Comparison of ENCODE assay signal across 2 cellular contexts in the genomic region with DNA sequence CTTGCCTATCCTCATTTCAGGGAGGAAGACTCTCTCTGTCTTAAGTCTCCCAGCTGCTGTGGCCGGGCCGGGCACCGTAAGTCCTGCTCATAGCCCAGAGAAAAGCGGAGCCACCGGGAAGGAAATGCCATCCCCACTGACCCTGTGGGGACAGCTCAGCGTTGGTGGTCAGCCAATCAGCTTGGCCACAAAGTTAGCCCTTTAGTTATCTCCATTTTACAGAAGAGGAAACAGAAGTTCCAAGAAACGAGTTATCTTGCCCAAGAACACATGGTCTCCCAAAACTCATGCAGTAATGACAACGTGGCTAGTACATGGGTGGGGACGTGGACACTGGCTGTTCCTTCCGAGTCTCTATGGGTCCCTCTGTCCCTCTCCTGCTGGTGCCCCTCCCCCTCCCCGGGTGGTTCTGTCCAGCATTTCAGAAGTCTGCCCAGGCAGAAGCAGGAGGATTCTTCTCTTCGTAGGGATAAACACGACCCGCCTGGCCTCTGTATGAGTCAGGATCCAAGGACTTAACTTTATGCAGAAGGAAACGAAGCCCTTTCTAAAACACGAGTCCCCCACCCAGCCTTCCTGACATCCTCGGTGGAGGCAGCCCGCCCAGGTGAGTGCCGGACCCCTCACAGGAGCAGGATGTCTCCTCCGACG.
A peak's percentile ranks its signal among the peaks of the same experiment; 100 is the strongest.
TF ChIP-seq lines count a peak whose summit lies in the region.

No MANE protein-coding gene starts in this region.

TF ChIP-seq in Ishikawa, 13 proteins besides CTCF, POLR2A, EP300 and RAD21:
- TF ChIP-seq, protein P1, sequence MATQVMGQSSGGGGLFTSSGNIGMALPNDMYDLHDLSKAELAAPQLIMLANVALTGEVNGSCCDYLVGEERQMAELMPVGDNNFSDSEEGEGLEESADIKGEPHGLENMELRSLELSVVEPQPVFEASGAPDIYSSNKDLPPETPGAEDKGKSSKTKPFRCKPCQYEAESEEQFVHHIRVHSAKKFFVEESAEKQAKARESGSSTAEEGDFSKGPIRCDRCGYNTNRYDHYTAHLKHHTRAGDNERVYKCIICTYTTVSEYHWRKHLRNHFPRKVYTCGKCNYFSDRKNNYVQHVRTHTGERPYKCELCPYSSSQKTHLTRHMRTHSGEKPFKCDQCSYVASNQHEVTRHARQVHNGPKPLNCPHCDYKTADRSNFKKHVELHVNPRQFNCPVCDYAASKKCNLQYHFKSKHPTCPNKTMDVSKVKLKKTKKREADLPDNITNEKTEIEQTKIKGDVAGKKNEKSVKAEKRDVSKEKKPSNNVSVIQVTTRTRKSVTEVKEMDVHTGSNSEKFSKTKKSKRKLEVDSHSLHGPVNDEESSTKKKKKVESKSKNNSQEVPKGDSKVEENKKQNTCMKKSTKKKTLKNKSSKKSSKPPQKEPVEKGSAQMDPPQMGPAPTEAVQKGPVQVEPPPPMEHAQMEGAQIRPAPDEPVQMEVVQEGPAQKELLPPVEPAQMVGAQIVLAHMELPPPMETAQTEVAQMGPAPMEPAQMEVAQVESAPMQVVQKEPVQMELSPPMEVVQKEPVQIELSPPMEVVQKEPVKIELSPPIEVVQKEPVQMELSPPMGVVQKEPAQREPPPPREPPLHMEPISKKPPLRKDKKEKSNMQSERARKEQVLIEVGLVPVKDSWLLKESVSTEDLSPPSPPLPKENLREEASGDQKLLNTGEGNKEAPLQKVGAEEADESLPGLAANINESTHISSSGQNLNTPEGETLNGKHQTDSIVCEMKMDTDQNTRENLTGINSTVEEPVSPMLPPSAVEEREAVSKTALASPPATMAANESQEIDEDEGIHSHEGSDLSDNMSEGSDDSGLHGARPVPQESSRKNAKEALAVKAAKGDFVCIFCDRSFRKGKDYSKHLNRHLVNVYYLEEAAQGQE (IDR thresholded peaks at IDR 0.05; ENCODE audit: low read depth) = peak; percentile 69
- TF ChIP-seq EGR1 (IDR thresholded peaks at IDR 0.05) = no peak
TF ChIP-seq in Ishikawa: peak in this region for 1.

TF ChIP-seq in K562, 482 proteins besides CTCF, POLR2A, EP300 and RAD21 (continued from another document and continues in another):
- TF ChIP-seq, protein P2, sequence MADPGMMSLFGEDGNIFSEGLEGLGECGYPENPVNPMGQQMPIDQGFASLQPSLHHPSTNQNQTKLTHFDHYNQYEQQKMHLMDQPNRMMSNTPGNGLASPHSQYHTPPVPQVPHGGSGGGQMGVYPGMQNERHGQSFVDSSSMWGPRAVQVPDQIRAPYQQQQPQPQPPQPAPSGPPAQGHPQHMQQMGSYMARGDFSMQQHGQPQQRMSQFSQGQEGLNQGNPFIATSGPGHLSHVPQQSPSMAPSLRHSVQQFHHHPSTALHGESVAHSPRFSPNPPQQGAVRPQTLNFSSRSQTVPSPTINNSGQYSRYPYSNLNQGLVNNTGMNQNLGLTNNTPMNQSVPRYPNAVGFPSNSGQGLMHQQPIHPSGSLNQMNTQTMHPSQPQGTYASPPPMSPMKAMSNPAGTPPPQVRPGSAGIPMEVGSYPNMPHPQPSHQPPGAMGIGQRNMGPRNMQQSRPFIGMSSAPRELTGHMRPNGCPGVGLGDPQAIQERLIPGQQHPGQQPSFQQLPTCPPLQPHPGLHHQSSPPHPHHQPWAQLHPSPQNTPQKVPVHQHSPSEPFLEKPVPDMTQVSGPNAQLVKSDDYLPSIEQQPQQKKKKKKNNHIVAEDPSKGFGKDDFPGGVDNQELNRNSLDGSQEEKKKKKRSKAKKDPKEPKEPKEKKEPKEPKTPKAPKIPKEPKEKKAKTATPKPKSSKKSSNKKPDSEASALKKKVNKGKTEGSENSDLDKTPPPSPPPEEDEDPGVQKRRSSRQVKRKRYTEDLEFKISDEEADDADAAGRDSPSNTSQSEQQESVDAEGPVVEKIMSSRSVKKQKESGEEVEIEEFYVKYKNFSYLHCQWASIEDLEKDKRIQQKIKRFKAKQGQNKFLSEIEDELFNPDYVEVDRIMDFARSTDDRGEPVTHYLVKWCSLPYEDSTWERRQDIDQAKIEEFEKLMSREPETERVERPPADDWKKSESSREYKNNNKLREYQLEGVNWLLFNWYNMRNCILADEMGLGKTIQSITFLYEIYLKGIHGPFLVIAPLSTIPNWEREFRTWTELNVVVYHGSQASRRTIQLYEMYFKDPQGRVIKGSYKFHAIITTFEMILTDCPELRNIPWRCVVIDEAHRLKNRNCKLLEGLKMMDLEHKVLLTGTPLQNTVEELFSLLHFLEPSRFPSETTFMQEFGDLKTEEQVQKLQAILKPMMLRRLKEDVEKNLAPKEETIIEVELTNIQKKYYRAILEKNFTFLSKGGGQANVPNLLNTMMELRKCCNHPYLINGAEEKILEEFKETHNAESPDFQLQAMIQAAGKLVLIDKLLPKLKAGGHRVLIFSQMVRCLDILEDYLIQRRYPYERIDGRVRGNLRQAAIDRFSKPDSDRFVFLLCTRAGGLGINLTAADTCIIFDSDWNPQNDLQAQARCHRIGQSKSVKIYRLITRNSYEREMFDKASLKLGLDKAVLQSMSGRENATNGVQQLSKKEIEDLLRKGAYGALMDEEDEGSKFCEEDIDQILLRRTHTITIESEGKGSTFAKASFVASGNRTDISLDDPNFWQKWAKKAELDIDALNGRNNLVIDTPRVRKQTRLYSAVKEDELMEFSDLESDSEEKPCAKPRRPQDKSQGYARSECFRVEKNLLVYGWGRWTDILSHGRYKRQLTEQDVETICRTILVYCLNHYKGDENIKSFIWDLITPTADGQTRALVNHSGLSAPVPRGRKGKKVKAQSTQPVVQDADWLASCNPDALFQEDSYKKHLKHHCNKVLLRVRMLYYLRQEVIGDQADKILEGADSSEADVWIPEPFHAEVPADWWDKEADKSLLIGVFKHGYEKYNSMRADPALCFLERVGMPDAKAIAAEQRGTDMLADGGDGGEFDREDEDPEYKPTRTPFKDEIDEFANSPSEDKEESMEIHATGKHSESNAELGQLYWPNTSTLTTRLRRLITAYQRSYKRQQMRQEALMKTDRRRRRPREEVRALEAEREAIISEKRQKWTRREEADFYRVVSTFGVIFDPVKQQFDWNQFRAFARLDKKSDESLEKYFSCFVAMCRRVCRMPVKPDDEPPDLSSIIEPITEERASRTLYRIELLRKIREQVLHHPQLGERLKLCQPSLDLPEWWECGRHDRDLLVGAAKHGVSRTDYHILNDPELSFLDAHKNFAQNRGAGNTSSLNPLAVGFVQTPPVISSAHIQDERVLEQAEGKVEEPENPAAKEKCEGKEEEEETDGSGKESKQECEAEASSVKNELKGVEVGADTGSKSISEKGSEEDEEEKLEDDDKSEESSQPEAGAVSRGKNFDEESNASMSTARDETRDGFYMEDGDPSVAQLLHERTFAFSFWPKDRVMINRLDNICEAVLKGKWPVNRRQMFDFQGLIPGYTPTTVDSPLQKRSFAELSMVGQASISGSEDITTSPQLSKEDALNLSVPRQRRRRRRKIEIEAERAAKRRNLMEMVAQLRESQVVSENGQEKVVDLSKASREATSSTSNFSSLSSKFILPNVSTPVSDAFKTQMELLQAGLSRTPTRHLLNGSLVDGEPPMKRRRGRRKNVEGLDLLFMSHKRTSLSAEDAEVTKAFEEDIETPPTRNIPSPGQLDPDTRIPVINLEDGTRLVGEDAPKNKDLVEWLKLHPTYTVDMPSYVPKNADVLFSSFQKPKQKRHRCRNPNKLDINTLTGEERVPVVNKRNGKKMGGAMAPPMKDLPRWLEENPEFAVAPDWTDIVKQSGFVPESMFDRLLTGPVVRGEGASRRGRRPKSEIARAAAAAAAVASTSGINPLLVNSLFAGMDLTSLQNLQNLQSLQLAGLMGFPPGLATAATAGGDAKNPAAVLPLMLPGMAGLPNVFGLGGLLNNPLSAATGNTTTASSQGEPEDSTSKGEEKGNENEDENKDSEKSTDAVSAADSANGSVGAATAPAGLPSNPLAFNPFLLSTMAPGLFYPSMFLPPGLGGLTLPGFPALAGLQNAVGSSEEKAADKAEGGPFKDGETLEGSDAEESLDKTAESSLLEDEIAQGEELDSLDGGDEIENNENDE (IDR thresholded peaks at IDR 0.05; ENCODE audit: low read depth, low read length) = no peak
- TF ChIP-seq TAL1 (IDR thresholded peaks at IDR 0.05) (peak; percentile 91), ZBTB8A (IDR thresholded peaks at IDR 0.05; ENCODE audit: partially characterized antibody) (no peak), ZNF766 (CRISPR knock-in tag; conservative IDR thresholded peaks at IDR 0.05) (peak; percentile 90), CC2D1A (IDR thresholded peaks at IDR 0.05) (peak; percentile 51; the same call in 1 of the 2 replicates), L3MBTL2 (IDR thresholded peaks at IDR 0.05) (peak; percentile 92), EHMT2 (IDR thresholded peaks at IDR 0.05) (peak; percentile 95), XRCC5 (IDR thresholded peaks at IDR 0.05; ENCODE audit: low read depth, low read length) (no peak), CREM (IDR thresholded peaks at IDR 0.05; ENCODE audit: low read depth) (peak; percentile 42; the same call in 1 of the 2 replicates), MXI1 (IDR thresholded peaks at IDR 0.05; ENCODE audit: low read depth, low read length) (peak; percentile 37; the same call in 1 of the 2 replicates), ZNF175 (CRISPR knock-in tag; IDR thresholded peaks at IDR 0.05; ENCODE audit: low read depth) (peak; percentile 56; the same call in 1 of the 2 replicates), SAFB2 (IDR thresholded peaks at IDR 0.05; ENCODE audit: borderline replicate concordance, low read depth, low read length, severe bottlenecking) (no peak), CBX5 (IDR thresholded peaks at IDR 0.05; ENCODE audit: borderline replicate concordance, low read depth) (no peak), SRF (CRISPR knock-in tag; IDR thresholded peaks at IDR 0.05) (peak in 1 of 2 experiments; percentile 49; a peak in 1 of 4 replicates), ZNF707 (CRISPR knock-in tag; conservative IDR thresholded peaks at IDR 0.05) (no peak), KLF16 (IDR thresholded peaks at IDR 0.05) (peak; percentile 87), ZBTB7A (IDR thresholded peaks at IDR 0.05; ENCODE audit: borderline replicate concordance, control insufficient read depth, low read depth, low read length) (no peak; the same call in 1 of the 2 replicates), SETDB1 (IDR thresholded peaks at IDR 0.05; ENCODE audit: low read length) (no peak), SPI1 (IDR thresholded peaks at IDR 0.05; ENCODE audit: borderline replicate concordance, low read depth, low read length) (0 out of 2 replicates have a peak, but pooled peaks have one; percentile 11), KDM1A (IDR thresholded peaks at IDR 0.05) (peak; percentile 43 to 44; a peak in 2 of 4 replicates), FOXK2 (conservative IDR thresholded peaks at IDR 0.05 in 1 of 2, IDR thresholded peaks at IDR 0.05 in 1 of 2; ENCODE audit: low read depth in 2 of 2) (peak; percentile 65 to 79), TOE1 (IDR thresholded peaks at IDR 0.05; ENCODE audit: borderline replicate concordance) (peak; percentile 52; the same call in 1 of the 2 replicates), TOE1 (CRISPR knock-in tag; IDR thresholded peaks at IDR 0.05; ENCODE audit: borderline replicate concordance, low read depth) (no peak), DPF2 (IDR thresholded peaks at IDR 0.05) (peak; percentile 89), CEBPG (CRISPR knock-in tag; IDR thresholded peaks at IDR 0.05) (no peak), CEBPG (tag; conservative IDR thresholded peaks at IDR 0.05 in 1 of 2, IDR thresholded peaks at IDR 0.05 in 1 of 2) (no peak), ZNF274 (IDR thresholded peaks at IDR 0.05; ENCODE audit: borderline replicate concordance, low read depth, low read length) (no peak), HOXB6 (CRISPR knock-in tag; IDR thresholded peaks at IDR 0.05; ENCODE audit: borderline replicate concordance) (no peak), HIVEP1 (CRISPR knock-in tag; IDR thresholded peaks at IDR 0.05) (no peak), MYC (IDR thresholded peaks at IDR 0.05; ENCODE audit: low read depth, low read length) (peak; percentile 95), MYC (CRISPR knock-in tag; IDR thresholded peaks at IDR 0.05; ENCODE audit: borderline replicate concordance, low read depth) (no peak; the same call in 1 of the 2 replicates), ARID2 (IDR thresholded peaks at IDR 0.05) (no peak), POU5F1 (IDR thresholded peaks at IDR 0.05; ENCODE audit: borderline replicate concordance, low read depth, low read length, partially characterized antibody) (no peak), RBM22 (IDR thresholded peaks at IDR 0.05; ENCODE audit: low read depth, low read length, poor library complexity, severe bottlenecking) (no peak), TCF3 (CRISPR knock-in tag; IDR thresholded peaks at IDR 0.05) (peak; percentile 94), ZNF143 (CRISPR knock-in tag; IDR thresholded peaks at IDR 0.05) (no peak), JUND (IDR thresholded peaks at IDR 0.05; ENCODE audit: borderline replicate concordance, low read depth, low read length) (peak; percentile 71; the same call in 1 of the 2 replicates), JUND (tag; IDR thresholded peaks at IDR 0.05; ENCODE audit: borderline replicate concordance, low read depth, low read length) (peak; percentile 59; the same call in 2 of the 3 replicates), C11orf30 (IDR thresholded peaks at IDR 0.05; ENCODE audit: low read depth) (no peak)
- TF ChIP-seq, protein P3, sequence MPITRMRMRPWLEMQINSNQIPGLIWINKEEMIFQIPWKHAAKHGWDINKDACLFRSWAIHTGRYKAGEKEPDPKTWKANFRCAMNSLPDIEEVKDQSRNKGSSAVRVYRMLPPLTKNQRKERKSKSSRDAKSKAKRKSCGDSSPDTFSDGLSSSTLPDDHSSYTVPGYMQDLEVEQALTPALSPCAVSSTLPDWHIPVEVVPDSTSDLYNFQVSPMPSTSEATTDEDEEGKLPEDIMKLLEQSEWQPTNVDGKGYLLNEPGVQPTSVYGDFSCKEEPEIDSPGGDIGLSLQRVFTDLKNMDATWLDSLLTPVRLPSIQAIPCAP (CRISPR knock-in tag; IDR thresholded peaks at IDR 0.05; ENCODE audit: borderline replicate concordance) = no peak
- TF ChIP-seq, protein P4, sequence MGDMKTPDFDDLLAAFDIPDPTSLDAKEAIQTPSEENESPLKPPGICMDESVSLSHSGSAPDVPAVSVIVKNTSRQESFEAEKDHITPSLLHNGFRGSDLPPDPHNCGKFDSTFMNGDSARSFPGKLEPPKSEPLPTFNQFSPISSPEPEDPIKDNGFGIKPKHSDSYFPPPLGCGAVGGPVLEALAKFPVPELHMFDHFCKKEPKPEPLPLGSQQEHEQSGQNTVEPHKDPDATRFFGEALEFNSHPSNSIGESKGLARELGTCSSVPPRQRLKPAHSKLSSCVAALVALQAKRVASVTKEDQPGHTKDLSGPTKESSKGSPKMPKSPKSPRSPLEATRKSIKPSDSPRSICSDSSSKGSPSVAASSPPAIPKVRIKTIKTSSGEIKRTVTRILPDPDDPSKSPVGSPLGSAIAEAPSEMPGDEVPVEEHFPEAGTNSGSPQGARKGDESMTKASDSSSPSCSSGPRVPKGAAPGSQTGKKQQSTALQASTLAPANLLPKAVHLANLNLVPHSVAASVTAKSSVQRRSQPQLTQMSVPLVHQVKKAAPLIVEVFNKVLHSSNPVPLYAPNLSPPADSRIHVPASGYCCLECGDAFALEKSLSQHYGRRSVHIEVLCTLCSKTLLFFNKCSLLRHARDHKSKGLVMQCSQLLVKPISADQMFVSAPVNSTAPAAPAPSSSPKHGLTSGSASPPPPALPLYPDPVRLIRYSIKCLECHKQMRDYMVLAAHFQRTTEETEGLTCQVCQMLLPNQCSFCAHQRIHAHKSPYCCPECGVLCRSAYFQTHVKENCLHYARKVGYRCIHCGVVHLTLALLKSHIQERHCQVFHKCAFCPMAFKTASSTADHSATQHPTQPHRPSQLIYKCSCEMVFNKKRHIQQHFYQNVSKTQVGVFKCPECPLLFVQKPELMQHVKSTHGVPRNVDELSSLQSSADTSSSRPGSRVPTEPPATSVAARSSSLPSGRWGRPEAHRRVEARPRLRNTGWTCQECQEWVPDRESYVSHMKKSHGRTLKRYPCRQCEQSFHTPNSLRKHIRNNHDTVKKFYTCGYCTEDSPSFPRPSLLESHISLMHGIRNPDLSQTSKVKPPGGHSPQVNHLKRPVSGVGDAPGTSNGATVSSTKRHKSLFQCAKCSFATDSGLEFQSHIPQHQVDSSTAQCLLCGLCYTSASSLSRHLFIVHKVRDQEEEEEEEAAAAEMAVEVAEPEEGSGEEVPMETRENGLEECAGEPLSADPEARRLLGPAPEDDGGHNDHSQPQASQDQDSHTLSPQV (IDR thresholded peaks at IDR 0.05) = peak; percentile 70; the same call in 1 of the 2 replicates
